Comparison of ENCODE assay signal across 9 cellular contexts in the genomic region with DNA sequence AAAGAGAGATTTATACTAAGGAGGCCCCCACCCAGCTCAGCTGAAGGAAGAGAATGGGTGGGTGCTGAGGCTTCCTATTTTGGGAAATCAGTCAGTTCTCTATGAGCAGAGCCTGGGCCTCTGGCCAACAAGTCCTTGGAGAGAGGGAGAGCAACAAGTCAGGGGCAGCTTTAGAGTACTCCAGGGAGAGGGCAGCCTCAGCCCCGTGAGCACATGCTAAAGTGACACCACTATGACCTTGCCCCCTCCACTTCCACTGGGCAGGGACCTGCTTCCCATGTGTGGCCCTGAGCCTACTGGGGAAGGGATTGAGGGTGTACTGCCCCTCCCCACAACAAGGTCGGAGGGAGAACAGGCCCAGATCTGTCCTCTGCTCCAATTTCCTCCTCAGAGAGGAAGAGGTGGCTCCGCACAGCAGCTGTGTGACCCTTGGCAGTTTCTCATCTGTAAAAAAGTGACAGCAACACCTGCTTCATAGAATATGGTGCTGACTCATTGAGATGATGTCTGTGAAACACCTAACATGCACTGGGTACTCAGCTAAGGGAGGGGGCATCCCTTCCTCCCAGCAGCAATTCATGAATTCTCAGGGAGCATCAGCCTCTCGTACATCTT.
DNase-seq lines count a peak whose midpoint lies in the region; ATAC-seq, FAIRE-seq and TF ChIP-seq lines count a peak whose summit lies in the region.
"Had no signal": no experiment of that assay in that cellular context is flagged by ENCODE, and none has a peak within 500 bp of the region (broad histone marks: within the 10 kb centered on the region; RNA-seq: fewer than 3 reads in every experiment).

No MANE protein-coding gene starts in this region.

- H3K27ac ChIP-seq in GM12878 (ENCODE audit: control insufficient read depth, insufficient read depth), result peak overlapping the region; percentile 29; the same call in 1 of the 2 replicates
- H3K27ac ChIP-seq: 22Rv1 had no signal

- RAD21 ChIA-PET in GM12878 (lab: Charles Lee; ENCODE audit: unreplicated experiment), result interaction anchor here (0.8 to 2.4 kb wide), 7 partner anchors 9 to 124 kb away, joined by 3 to 10 read pairs (median 6); a partner anchor contains a TSS

- BruUV-seq in GM12878 (replicated peaks; lab: Mats Ljungman, UMichigan), result no TSS peak

- H3K4me1 ChIP-seq in GM12878 (ENCODE audit: control insufficient read depth, insufficient read depth, low read length), result peaks cover 10% of the 10 kb centered on the region

- H3K27me3 ChIP-seq in GM12878 (replicated peaks in 1 of 2; ENCODE audit: control insufficient read depth in 2 of 2, insufficient read depth in 2 of 2, low read length in 1 of 2), result no peaks in the 10 kb centered on the region

- no peak overlapping the region for H3K9ac ChIP-seq in GM12878 (ENCODE audit: control insufficient read depth, insufficient read depth, low read length)

- intact Hi-C loops in GM12878 (cut with micrococcal nuclease; ENCODE audit: unreplicated experiment), result no loop called here
- intact Hi-C loops in sciatic nerve (cut with DNase I), result no loop called here

- CTCF ChIA-PET in GM12878 (lab: Yijun Ruan, JAX), result interaction anchor here (1.0 to 1.8 kb wide), 4 partner anchors 9 to 1052 kb away, joined by 3 to 15 read pairs (median 4); no protein-coding TSS in a partner anchor

- WGBS in GM12878 (ENCODE audit: insufficient coverage, insufficient replicate concordance, low lambda C conversion rate, missing lambda C conversion rate), result 35% methylated on average over 4 of the region's 4 CpGs

- peak overlapping the region; percentile 60 for H3K4me2 ChIP-seq in GM12878 (ENCODE audit: control insufficient read depth, insufficient read depth)

- no peak for TF ChIP-seq EP300 in GM12878 (IDR thresholded peaks at IDR 0.05; ENCODE audit: borderline replicate concordance in 1 of 2, control insufficient read depth in 1 of 2, low read depth in 2 of 2, low read length in 2 of 2)

- SMC1A ChIA-PET in GM12878 (lab: Charles Lee; ENCODE audit: uncharacterized antibody, unreplicated experiment), result interaction anchor here (0.6 to 3.1 kb wide), 13 partner anchors 8 to 280 kb away, joined by 3 to 15 read pairs (median 6); no protein-coding TSS in a partner anchor

- DNase-seq in DMS153 (lab: John Stamatoyannopoulos, UW) (peak; percentile 55), DMS153 treated with DMSO at 0.1 percent for 48 hours (lab: John Stamatoyannopoulos, UW; ENCODE audit: unreplicated experiment) (no peak), GM12878 (ENCODE audit: low read depth, low spot score) (no peak), sciatic nerve (ENCODE audit: low spot score) (no peak), middle frontal gyrus (ENCODE audit: extremely low spot score, low spot score) (no peak), GM12892 (ENCODE audit: insufficient read length) (no peak)
- no peak for DNase-seq in stimulated activated CD4-positive, alpha-beta T cell treated with anti-CD3 and anti-CD28 coated beads, Interleukin-2, amount 100 ng/mL, for 48 hours

- no peaks in the 10 kb centered on the region for H3K79me2 ChIP-seq in GM12878 (ENCODE audit: control insufficient read depth, insufficient read depth, low read length)

- no peaks in the 10 kb centered on the region for H3K36me3 ChIP-seq in GM12878 (ENCODE audit: control insufficient read depth in 2 of 2, insufficient read depth in 2 of 2, low read length in 1 of 2)

- no peak for TF ChIP-seq RAD21 in GM12878 (IDR thresholded peaks at IDR 0.05; ENCODE audit: insufficient read depth, low read depth, low read length)

- H3K4me3 ChIP-seq in GM12878, result no peak overlapping the region

- peak overlapping the region; percentile 66 for H2AFZ ChIP-seq in GM12878 (ENCODE audit: control insufficient read depth, low read depth, low read length)

- no peak for TF ChIP-seq POLR2A in GM12878 (IDR thresholded peaks at IDR 0.05; ENCODE audit: low read depth, low read length)
- no peak for TF ChIP-seq POLR2A in GM12892 (IDR thresholded peaks at IDR 0.05; ENCODE audit: low read depth, low read length)

- no peaks in the 10 kb centered on the region for H4K20me1 ChIP-seq in GM12878 (ENCODE audit: control insufficient read depth, insufficient read depth)

- in situ Hi-C loops in GM12878 (cut with MboI), result no loop called here

- ATAC-seq in HG03108 (IDR thresholded peaks at IDR 0.05; ENCODE audit: unreplicated experiment), result peak; percentile 91
- ATAC-seq in GM12878, result peak; percentile 71
- peak; percentile 39 for ATAC-seq in sciatic nerve

- POLR2A ChIA-PET in GM12878 (lab: Charles Lee), result interaction anchor here (0.6 to 2.2 kb wide), 3 partner anchors 109 to 1389 kb away, joined by 3 to 10 read pairs (median 6); a partner anchor contains a TSS

- TF ChIP-seq CTCF in GM12878 (IDR thresholded peaks at IDR 0.05 in 2 of 3, conservative IDR thresholded peaks at IDR 0.05 in 1 of 3; ENCODE audit: control insufficient read depth in 2 of 3, extremely low read depth in 1 of 3, insufficient read depth in 1 of 3, low read depth in 3 of 3, low read length in 3 of 3), result no peak

- FAIRE-seq in GM12878 (lab: Jason Lieb, UNC) (no peak), GM12892 (lab: Jason Lieb, UNC) (no peak)

- no peaks in the 10 kb centered on the region for H3K9me3 ChIP-seq in GM12878 (replicated peaks; ENCODE audit: control insufficient read depth, insufficient read depth, low read length)

TF ChIP-seq in GM12878, 131 proteins besides CTCF, POLR2A, EP300 and RAD21 (continues in another document):
- peak in 1 of 2 experiments; percentile 36; a peak in 1 of 4 replicates for TF ChIP-seq BHLHE40 (IDR thresholded peaks at IDR 0.05; ENCODE audit: borderline replicate concordance in 1 of 2, low read depth in 2 of 2, low read length in 1 of 2)
- TF ChIP-seq GABPA (IDR thresholded peaks at IDR 0.05; ENCODE audit: low read depth), result no peak
- no peak for TF ChIP-seq CHD2 (IDR thresholded peaks at IDR 0.05; ENCODE audit: borderline replicate concordance, low read depth, low read length)
- TF ChIP-seq, protein P1, sequence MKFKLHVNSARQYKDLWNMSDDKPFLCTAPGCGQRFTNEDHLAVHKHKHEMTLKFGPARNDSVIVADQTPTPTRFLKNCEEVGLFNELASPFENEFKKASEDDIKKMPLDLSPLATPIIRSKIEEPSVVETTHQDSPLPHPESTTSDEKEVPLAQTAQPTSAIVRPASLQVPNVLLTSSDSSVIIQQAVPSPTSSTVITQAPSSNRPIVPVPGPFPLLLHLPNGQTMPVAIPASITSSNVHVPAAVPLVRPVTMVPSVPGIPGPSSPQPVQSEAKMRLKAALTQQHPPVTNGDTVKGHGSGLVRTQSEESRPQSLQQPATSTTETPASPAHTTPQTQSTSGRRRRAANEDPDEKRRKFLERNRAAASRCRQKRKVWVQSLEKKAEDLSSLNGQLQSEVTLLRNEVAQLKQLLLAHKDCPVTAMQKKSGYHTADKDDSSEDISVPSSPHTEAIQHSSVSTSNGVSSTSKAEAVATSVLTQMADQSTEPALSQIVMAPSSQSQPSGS (IDR thresholded peaks at IDR 0.05; ENCODE audit: low read length), result no peak
- TF ChIP-seq TCF12 (IDR thresholded peaks at IDR 0.05; ENCODE audit: low read depth, low read length), result peak; percentile 87; the same call in 1 of the 2 replicates
- TF ChIP-seq CBX5 (IDR thresholded peaks at IDR 0.05; ENCODE audit: low read depth), result no peak
- no peak for TF ChIP-seq SMAD5 (IDR thresholded peaks at IDR 0.05; ENCODE audit: low read depth)
- TF ChIP-seq BACH1 (IDR thresholded peaks at IDR 0.05; ENCODE audit: borderline replicate concordance), result no peak
- peak; percentile 72; the same call in 1 of the 2 replicates for TF ChIP-seq TCF3 (IDR thresholded peaks at IDR 0.05; ENCODE audit: borderline replicate concordance, insufficient read depth, low read depth, low read length)
- TF ChIP-seq, protein P2, sequence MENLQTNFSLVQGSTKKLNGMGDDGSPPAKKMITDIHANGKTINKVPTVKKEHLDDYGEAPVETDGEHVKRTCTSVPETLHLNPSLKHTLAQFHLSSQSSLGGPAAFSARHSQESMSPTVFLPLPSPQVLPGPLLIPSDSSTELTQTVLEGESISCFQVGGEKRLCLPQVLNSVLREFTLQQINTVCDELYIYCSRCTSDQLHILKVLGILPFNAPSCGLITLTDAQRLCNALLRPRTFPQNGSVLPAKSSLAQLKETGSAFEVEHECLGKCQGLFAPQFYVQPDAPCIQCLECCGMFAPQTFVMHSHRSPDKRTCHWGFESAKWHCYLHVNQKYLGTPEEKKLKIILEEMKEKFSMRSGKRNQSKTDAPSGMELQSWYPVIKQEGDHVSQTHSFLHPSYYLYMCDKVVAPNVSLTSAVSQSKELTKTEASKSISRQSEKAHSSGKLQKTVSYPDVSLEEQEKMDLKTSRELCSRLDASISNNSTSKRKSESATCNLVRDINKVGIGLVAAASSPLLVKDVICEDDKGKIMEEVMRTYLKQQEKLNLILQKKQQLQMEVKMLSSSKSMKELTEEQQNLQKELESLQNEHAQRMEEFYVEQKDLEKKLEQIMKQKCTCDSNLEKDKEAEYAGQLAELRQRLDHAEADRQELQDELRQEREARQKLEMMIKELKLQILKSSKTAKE (IDR thresholded peaks at IDR 0.05; ENCODE audit: low read depth, poor library complexity, severe bottlenecking), result no peak
- TF ChIP-seq JUND (IDR thresholded peaks at IDR 0.05; ENCODE audit: low read depth, low read length), result no peak
- TF ChIP-seq IKZF2 (IDR thresholded peaks at IDR 0.05), result peak; percentile 34 to 36; a peak in 1 of 4 replicates
- TF ChIP-seq PAX8 (IDR thresholded peaks at IDR 0.05), result no peak
- TF ChIP-seq ETV6 (conservative IDR thresholded peaks at IDR 0.05 in 1 of 2, IDR thresholded peaks at IDR 0.05 in 1 of 2; ENCODE audit: borderline replicate concordance in 1 of 2, low read depth in 1 of 2), result peak in 1 of 2 experiments; percentile 69; a peak in 1 of 4 replicates
- TF ChIP-seq, protein P3, sequence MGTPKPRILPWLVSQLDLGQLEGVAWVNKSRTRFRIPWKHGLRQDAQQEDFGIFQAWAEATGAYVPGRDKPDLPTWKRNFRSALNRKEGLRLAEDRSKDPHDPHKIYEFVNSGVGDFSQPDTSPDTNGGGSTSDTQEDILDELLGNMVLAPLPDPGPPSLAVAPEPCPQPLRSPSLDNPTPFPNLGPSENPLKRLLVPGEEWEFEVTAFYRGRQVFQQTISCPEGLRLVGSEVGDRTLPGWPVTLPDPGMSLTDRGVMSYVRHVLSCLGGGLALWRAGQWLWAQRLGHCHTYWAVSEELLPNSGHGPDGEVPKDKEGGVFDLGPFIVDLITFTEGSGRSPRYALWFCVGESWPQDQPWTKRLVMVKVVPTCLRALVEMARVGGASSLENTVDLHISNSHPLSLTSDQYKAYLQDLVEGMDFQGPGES (IDR thresholded peaks at IDR 0.05), result no peak

Comparison
In these comparisons a context has a peak if more than half of its experiments do, and no peak if none do; other contexts are left out.
1. ATAC-seq: peak in every context shown above with its lines; median percentile 91 in HG03108; 71 in GM12878; 39 in sciatic nerve.